14 cellular contexts compared by ENCODE assay signal in genomic region chr6:136282906-136283305, GRCh38. TPM values are rescaled to one million over a fixed set of nuclear protein-coding genes. Genes with fewer than 3 reads are reported as not detected.
A peak's percentile ranks its signal among the peaks of the same experiment; 100 is the strongest.
DNase-seq lines count a peak whose midpoint lies in the region; ATAC-seq and TF ChIP-seq lines count a peak whose summit lies in the region.
"Had no signal": no experiment of that assay in that cellular context is flagged by ENCODE, and none has a peak within 500 bp of the region (broad histone marks: within the 10 kb centered on the region; RNA-seq: fewer than 3 reads in every experiment).

No MANE protein-coding gene starts in this region.

- ATAC-seq in DND-41 (ENCODE audit: insufficient read depth, low read depth) (no peak), T-helper 17 cell (no peak), foreskin keratinocyte (no peak), GM21576 (IDR thresholded peaks at IDR 0.05; ENCODE audit: unreplicated experiment) (no peak)

- H3K36me3 Mint-ChIP-seq in T-helper 17 cell (ENCODE audit: low read depth): no peaks in the 10 kb centered on the region

- H3K4me3 ChIP-seq in ACC112 (ENCODE audit: low read depth, low read length) (0 out of 2 replicates have a peak overlapping the region, but pooled peaks have one; percentile 15), DND-41 (ENCODE audit: low read depth in 1 of 2, low read length in 2 of 2) (no peak overlapping the region), fibroblast of lung (replicated peaks in 1 of 4; ENCODE audit: control extremely low read depth in 1 of 4, insufficient read depth in 1 of 4, low read depth in 3 of 4, low read length in 4 of 4) (no peak overlapping the region)

- H3K79me2 ChIP-seq in ACC112 (ENCODE audit: control insufficient read depth, insufficient read depth, low read length, unreplicated experiment) (peaks cover 93% of the 10 kb centered on the region), DND-41 (ENCODE audit: insufficient read depth, low read length) (peaks cover 98% of the 10 kb centered on the region), fibroblast of lung (ENCODE audit: control insufficient read depth, insufficient read depth, low read length) (peaks cover 94% of the 10 kb centered on the region)

- H3K27ac Mint-ChIP-seq in T-helper 17 cell: peak overlapping the region; percentile 100
- H3K27ac Mint-ChIP-seq: dendritic cell treated with granulocyte-macrophage colony-stimulating factor and Interleukin-4, amounts not matched to agents 40 ng/mL and 50 ng/mL, for 4 days had no signal

- H3K9ac ChIP-seq in DND-41 (ENCODE audit: low read depth, low read length) (no peak overlapping the region), fibroblast of lung (ENCODE audit: insufficient read depth, low read length) (no peak overlapping the region)

- H3K4me1 ChIP-seq in ACC112 (ENCODE audit: control insufficient read depth, insufficient read depth, low read length, unreplicated experiment): peaks cover 68% of the 10 kb centered on the region
- peaks cover 42% of the 10 kb centered on the region for H3K4me1 ChIP-seq in DND-41 (ENCODE audit: insufficient read depth, low read length)
- peaks cover 10% of the 10 kb centered on the region for H3K4me1 ChIP-seq in fibroblast of lung (ENCODE audit: control insufficient read depth, extremely low read depth, insufficient read depth, low read length)
- H3K4me1 ChIP-seq in foreskin keratinocyte: peaks cover 36% of the 10 kb centered on the region

- H3K4me1 Mint-ChIP-seq in T-helper 17 cell: peaks cover 60% of the 10 kb centered on the region

- TF ChIP-seq CTCF in DND-41 (IDR thresholded peaks at IDR 0.05; ENCODE audit: borderline replicate concordance, extremely low read depth, low read length, poor library complexity, severe bottlenecking): no peak
- TF ChIP-seq CTCF in fibroblast of lung (conservative IDR thresholded peaks at IDR 0.05 in 1 of 2, IDR thresholded peaks at IDR 0.05 in 1 of 2; ENCODE audit: low read depth in 1 of 2, low read length in 2 of 2): no peak
- TF ChIP-seq CTCF in foreskin keratinocyte (conservative IDR thresholded peaks at IDR 0.05): no peak

- H2AFZ ChIP-seq in ACC112 (ENCODE audit: low read length, unreplicated experiment) (no peak overlapping the region), DND-41 (ENCODE audit: low read depth, low read length) (no peak overlapping the region), fibroblast of lung (ENCODE audit: low read length) (no peak overlapping the region)

- peak overlapping the region; percentile 38; the same call in 1 of the 2 replicates for H3K4me2 ChIP-seq in DND-41 (ENCODE audit: insufficient read depth, low read length)
- peak overlapping the region; percentile 63 for H3K4me2 ChIP-seq in fibroblast of lung (ENCODE audit: extremely low read depth, insufficient read depth, low read length)

- H3K27me3 Mint-ChIP-seq in T-helper 17 cell: no peaks in the 10 kb centered on the region
- H3K27me3 Mint-ChIP-seq: dendritic cell treated with granulocyte-macrophage colony-stimulating factor and Interleukin-4, amounts not matched to agents 40 ng/mL and 50 ng/mL, for 4 days had no signal

- peak overlapping the region; percentile 80 for H3K4me3 Mint-ChIP-seq in T-helper 17 cell
- H3K4me3 Mint-ChIP-seq: CD14-positive monocyte; dendritic cell treated with granulocyte-macrophage colony-stimulating factor and Interleukin-4, amounts not matched to agents 40 ng/mL and 50 ng/mL, for 4 days had no signal

- H3K27ac ChIP-seq in ACC112 (ENCODE audit: low read depth, low read length): no peak overlapping the region
- no peak overlapping the region for H3K27ac ChIP-seq in DND-41 (ENCODE audit: low read length)
- H3K27ac ChIP-seq in fibroblast of lung (ENCODE audit: insufficient read depth, low read length): no peak overlapping the region
- no peak overlapping the region for H3K27ac ChIP-seq in foreskin keratinocyte
- H3K27ac ChIP-seq: stomach had no signal

- H3K27me3 ChIP-seq in ACC112 (ENCODE audit: insufficient read depth, low read length) (no peaks in the 10 kb centered on the region), DND-41 (ENCODE audit: insufficient read depth, low read length, poor library complexity) (no peaks in the 10 kb centered on the region), fibroblast of lung (ENCODE audit: control insufficient read depth, insufficient read depth, low read length) (no peaks in the 10 kb centered on the region), foreskin keratinocyte (no peaks in the 10 kb centered on the region)
- H3K27me3 ChIP-seq: stomach had no signal

- H4K20me1 ChIP-seq in DND-41 (ENCODE audit: insufficient read depth, low read length) (peaks cover 92% of the 10 kb centered on the region), fibroblast of lung (ENCODE audit: control insufficient read depth, extremely low read depth, insufficient read depth, low read length) (peaks cover 13% of the 10 kb centered on the region)

- H3K36me3 ChIP-seq in ACC112 (ENCODE audit: insufficient read depth, low read length): peaks cover 23% of the 10 kb centered on the region
- peaks cover 58% of the 10 kb centered on the region for H3K36me3 ChIP-seq in DND-41 (ENCODE audit: insufficient read depth, low read length)
- H3K36me3 ChIP-seq in fibroblast of lung (ENCODE audit: control insufficient read depth, insufficient read depth, low read length): peaks cover 3% of the 10 kb centered on the region

- H3K9me3 ChIP-seq in DND-41 (ENCODE audit: insufficient read depth, low read length, severe bottlenecking) (no peaks in the 10 kb centered on the region), T-helper 17 cell (ENCODE audit: control insufficient read depth, low read length, poor library complexity, severe bottlenecking) (no peaks in the 10 kb centered on the region), fibroblast of lung (ENCODE audit: control insufficient read depth, insufficient read depth, low read depth, low read length) (no peaks in the 10 kb centered on the region)
- H3K9me3 ChIP-seq: stomach had no signal

- no peak for DNase-seq in DND-41
- no peak for DNase-seq in T-helper 17 cell
- no peak for DNase-seq in fibroblast of lung (ENCODE audit: low read depth in 2 of 2)
- no peak for DNase-seq in GDM1 (lab: John Stamatoyannopoulos, UW)
- DNase-seq in foreskin keratinocyte: no peak
- DNase-seq in stimulated activated CD4-positive, alpha-beta T cell treated with anti-CD3 and anti-CD28 coated beads, Interleukin-4, amount 100 ng/mL, for 24 hours: no peak
- DNase-seq: activated CD4-positive, alpha-beta T cell treated with anti-CD3 and anti-CD28 coated beads, Interleukin-2, amount 50 U/mL, for 1 hour; amniotic stem cell; midbrain; stomach had no signal

RNA-seq across cellular contexts. Expression of gene BCLAF1, which starts 6.7 kb away (rescaled TPM):
- total RNA-seq in T-helper 17 cell: 100 to 1,000 TPM; 492 to 543 TPM
- total RNA-seq in fibroblast of lung: 69.9 and 82.6 TPM in 2 replicates
- polyA plus RNA-seq in fibroblast of lung: 99.8 and 102 TPM in 2 replicates
- 88.3 and 99.2 TPM in 2 replicates for polyA plus RNA-seq in fibroblast of lung (2012)
- 16.7 and 48.2 TPM in 2 replicates for polyA minus RNA-seq in fibroblast of lung (ENCODE audit: low replicate concordance)
- total RNA-seq in foreskin keratinocyte: 98.1 and 106 TPM in 2 replicates
- 17.6 and 21.7 TPM in 2 replicates for polyA plus RNA-seq in foreskin keratinocyte

RNA-seq across cellular contexts. Expression of gene MTFR2, which starts 32.8 kb away (rescaled TPM):
- 1 to 10 TPM; 2.9 to 4.5 TPM for total RNA-seq in T-helper 17 cell
- total RNA-seq in fibroblast of lung: 0.26 and 0.83 TPM in 2 replicates
- 3.3 and 12.7 TPM in 2 replicates for polyA plus RNA-seq in fibroblast of lung
- 1.7 and 5.2 TPM in 2 replicates for polyA plus RNA-seq in fibroblast of lung (2012)
- 20.0 TPM in 1 of 2 replicates, not detected in the other for polyA minus RNA-seq in fibroblast of lung (ENCODE audit: low replicate concordance)
- total RNA-seq in foreskin keratinocyte: 8.1 and 11.3 TPM in 2 replicates
- 10.3 and 14.2 TPM in 2 replicates for polyA plus RNA-seq in foreskin keratinocyte
